Comparison of ENCODE assay signal across 12 cellular contexts in the genomic region with DNA sequence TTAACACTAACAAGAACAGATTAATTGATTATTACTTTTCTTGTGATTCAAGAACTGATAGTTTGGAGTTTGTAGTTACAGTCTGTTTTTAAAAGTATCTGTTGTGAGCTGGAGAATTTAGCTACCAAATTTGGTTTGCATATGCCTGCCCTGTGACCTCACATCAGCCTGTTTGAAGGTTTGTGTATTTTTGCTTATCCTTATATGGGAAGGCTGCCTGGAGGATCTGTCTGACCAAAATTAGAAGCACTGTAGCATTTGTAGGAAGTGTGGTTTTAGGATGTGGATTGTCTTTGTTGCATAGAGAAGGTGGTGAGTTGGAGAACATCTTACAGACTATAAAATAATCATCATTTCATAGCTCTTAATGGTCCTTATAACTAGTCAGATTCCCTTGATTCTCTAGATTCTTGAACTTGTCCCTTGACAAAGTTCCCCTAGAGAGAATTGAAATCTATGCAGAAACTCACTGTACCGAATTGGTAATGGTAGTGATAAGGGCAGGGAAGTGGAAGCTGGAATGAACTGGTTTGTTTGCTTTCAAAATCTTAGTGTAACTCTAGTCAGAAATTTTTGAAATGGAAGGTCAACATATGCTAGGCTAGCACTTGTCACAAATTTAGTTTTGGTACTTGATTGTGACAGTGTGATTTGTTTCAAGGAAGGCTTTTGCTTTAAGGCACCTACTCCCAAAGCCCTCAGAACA. TPM values are rescaled to one million over a fixed set of nuclear protein-coding genes. Genes with fewer than 3 reads are reported as not detected.
A peak's percentile ranks its signal among the peaks of the same experiment; 100 is the strongest.
DNase-seq lines count a peak whose midpoint lies in the region; ATAC-seq and TF ChIP-seq lines count a peak whose summit lies in the region.
"Had no signal": no experiment of that assay in that cellular context is flagged by ENCODE, and none has a peak within 500 bp of the region (broad histone marks: within the 10 kb centered on the region; RNA-seq: fewer than 3 reads in every experiment).

No MANE protein-coding gene starts in this region.

- H3K4me1 ChIP-seq in OCI-LY7 (ENCODE audit: insufficient read depth, low read length, poor library complexity, severe bottlenecking), result no peaks in the 10 kb centered on the region

- H3K27me3 Mint-ChIP-seq in activated T-helper 17 cell treated with anti-CD3 and anti-CD28 coated beads, Interleukin-2, amount 50 U/mL, for 72 hours, result no peaks in the 10 kb centered on the region
- H3K27me3 Mint-ChIP-seq: activated naive CD8-positive, alpha-beta T cell treated with anti-CD3 and anti-CD28 coated beads, Interleukin-2, amount 10 ng/mL, durations not matched to agents 7 days and 5 days had no signal

- H3K9me2 ChIP-seq in OCI-LY7 (ENCODE audit: insufficient read depth, low read length), result no peaks in the 10 kb centered on the region

- CTCF ChIA-PET in OCI-LY7 (lab: Charles Lee; ENCODE audit: unreplicated experiment), result no interaction called here

- H3K4me1 Mint-ChIP-seq in activated T-helper 17 cell treated with anti-CD3 and anti-CD28 coated beads, Interleukin-2, amount 50 U/mL, for 72 hours, result peaks cover 5% of the 10 kb centered on the region

- no peak overlapping the region for H3K4me3 ChIP-seq in OCI-LY7 (ENCODE audit: low read depth, low read length, poor library complexity, severe bottlenecking)

- POLR2A ChIA-PET in OCI-LY7 (lab: Charles Lee), result interaction anchor here (0.6 kb wide), 1 partner anchor 30 kb away, joined by 4 read pairs; no protein-coding TSS in a partner anchor

- H2AFZ ChIP-seq in OCI-LY7 (ENCODE audit: low read length), result no peak overlapping the region

- H3K9me3 ChIP-seq in OCI-LY7 (ENCODE audit: low read length), result no peaks in the 10 kb centered on the region

- TF ChIP-seq CTCF in OCI-LY7 (conservative IDR thresholded peaks at IDR 0.05; ENCODE audit: low read length), result no peak

- H3K27ac Mint-ChIP-seq in activated T-helper 17 cell treated with anti-CD3 and anti-CD28 coated beads, Interleukin-2, amount 50 U/mL, for 72 hours, result peak overlapping the region; percentile 28
- H3K27ac Mint-ChIP-seq: activated naive CD8-positive, alpha-beta T cell treated with anti-CD3 and anti-CD28 coated beads, Interleukin-2, amount 10 ng/mL, durations not matched to agents 7 days and 5 days had no signal

- ATAC-seq in activated T-helper 17 cell treated with anti-CD3 and anti-CD28 coated beads, Interleukin-2, amount 50 U/mL, for 72 hours (replicated peaks), result no peak

- no peaks in the 10 kb centered on the region for H3K36me3 ChIP-seq in OCI-LY7 (ENCODE audit: insufficient read depth, low read length)

- no peak overlapping the region for H3K4me2 ChIP-seq in OCI-LY7 (ENCODE audit: low read length)
- H3K4me2 ChIP-seq: KMS-11 had no signal

- DNase-seq in EH (ENCODE audit: low read depth) (peak; percentile 83), foreskin melanocyte (peak; percentile 7), renal cortical epithelial cell (ENCODE audit: low read depth) (peak; percentile 11), NCI-H2227 treated with DMSO at 0.1 percent for 48 hours (lab: John Stamatoyannopoulos, UW) (no peak), OCI-LY7 (ENCODE audit: low spot score) (no peak), dermis blood vessel endothelial cell (no peak)
- no peak for DNase-seq in activated CD4-positive, alpha-beta T cell treated with anti-CD3 and anti-CD28 coated beads, Interleukin-2, amount 50 U/mL, for 48 hours
- DNase-seq: activated naive CD8-positive, alpha-beta T cell treated with anti-CD3 and anti-CD28 coated beads, Interleukin-2, amount 10 ng/mL, durations not matched to agents 7 days and 5 days; NCI-H446; stimulated activated naive CD4-positive, alpha-beta T cell had no signal

- no peaks in the 10 kb centered on the region for H3K9me3 Mint-ChIP-seq in activated T-helper 17 cell treated with anti-CD3 and anti-CD28 coated beads, Interleukin-2, amount 50 U/mL, for 72 hours
- H3K9me3 Mint-ChIP-seq: activated naive CD8-positive, alpha-beta T cell treated with anti-CD3 and anti-CD28 coated beads, Interleukin-2, amount 10 ng/mL, durations not matched to agents 7 days and 5 days had no signal

- H3K79me2 ChIP-seq in OCI-LY7 (ENCODE audit: insufficient read depth, low read depth, low read length), result no peaks in the 10 kb centered on the region

- H3K4me3 Mint-ChIP-seq in activated T-helper 17 cell treated with anti-CD3 and anti-CD28 coated beads, Interleukin-2, amount 50 U/mL, for 72 hours, result no peak overlapping the region
- H3K4me3 Mint-ChIP-seq: activated naive CD8-positive, alpha-beta T cell treated with anti-CD3 and anti-CD28 coated beads, Interleukin-2, amount 10 ng/mL, durations not matched to agents 7 days and 5 days had no signal

- no peaks in the 10 kb centered on the region for H4K20me1 ChIP-seq in OCI-LY7 (ENCODE audit: insufficient read depth, low read length)

- BruUV-seq in OCI-LY7 (replicated peaks; lab: Mats Ljungman, UMichigan), result no TSS peak

- intact Hi-C loops in OCI-LY7 (cut with micrococcal nuclease; ENCODE audit: unreplicated experiment), result no loop called here

- no peak overlapping the region for H3K27ac ChIP-seq in OCI-LY7 (ENCODE audit: low read depth, low read length, poor library complexity, severe bottlenecking)
- H3K27ac ChIP-seq: KMS-11 had no signal

- H3K36me3 Mint-ChIP-seq in activated T-helper 17 cell treated with anti-CD3 and anti-CD28 coated beads, Interleukin-2, amount 50 U/mL, for 72 hours (ENCODE audit: low read depth), result no peaks in the 10 kb centered on the region
- H3K36me3 Mint-ChIP-seq: activated naive CD8-positive, alpha-beta T cell treated with anti-CD3 and anti-CD28 coated beads, Interleukin-2, amount 10 ng/mL, durations not matched to agents 7 days and 5 days had no signal

RNA-seq across cellular contexts. Expression of a gene that starts 57.3 kb away (rescaled TPM):
- total RNA-seq in activated T-helper 17 cell treated with anti-CD3 and anti-CD28 coated beads, Interleukin-2, amount 50 U/mL, for 72 hours, result 10 to 100 TPM; 36.1 to 46.0 TPM
- total RNA-seq in renal cortical epithelial cell (35.4 and 101 TPM in 2 replicates), OCI-LY7 (2022) (68.2 and 85.7 TPM in 2 replicates), dermis blood vessel endothelial cell (43.9 and 60.4 TPM in 2 replicates)
- total RNA-seq in OCI-LY7 (2014; rRNA removed; shearing (Covaris generic)), result 56.2 and 63.5 TPM in 2 replicates

RNA-seq across cellular contexts. Expression of a gene that starts 57.4 kb away (rescaled TPM):
- total RNA-seq in activated T-helper 17 cell treated with anti-CD3 and anti-CD28 coated beads, Interleukin-2, amount 50 U/mL, for 72 hours, result 1 to 10 TPM; 1.2 to 2.8 TPM
- 1.6 and 4.4 TPM in 2 replicates for total RNA-seq in renal cortical epithelial cell
- 2.0 and 9.5 TPM in 2 replicates for total RNA-seq in OCI-LY7 (2014; rRNA removed; shearing (Covaris generic))
- 14.8 and 15.3 TPM in 2 replicates for total RNA-seq in OCI-LY7 (2022)
- 1.0 and 2.1 TPM in 2 replicates for total RNA-seq in dermis blood vessel endothelial cell

Comparison
In these comparisons a context has a peak if more than half of its experiments do, and no peak if none do; other contexts are left out.
1. DNase-seq: peak in EH (single experiment), foreskin melanocyte (single experiment) and renal cortical epithelial cell (single experiment); none in NCI-H2227 treated with DMSO at 0.1 percent for 48 hours (single experiment), activated CD4-positive, alpha-beta T cell treated with anti-CD3 and anti-CD28 coated beads, Interleukin-2, amount 50 U/mL, for 48 hours (0 of 2), OCI-LY7 (single experiment) and dermis blood vessel endothelial cell (single experiment).